1 cellular context compared by ENCODE assay signal in the genomic region with DNA sequence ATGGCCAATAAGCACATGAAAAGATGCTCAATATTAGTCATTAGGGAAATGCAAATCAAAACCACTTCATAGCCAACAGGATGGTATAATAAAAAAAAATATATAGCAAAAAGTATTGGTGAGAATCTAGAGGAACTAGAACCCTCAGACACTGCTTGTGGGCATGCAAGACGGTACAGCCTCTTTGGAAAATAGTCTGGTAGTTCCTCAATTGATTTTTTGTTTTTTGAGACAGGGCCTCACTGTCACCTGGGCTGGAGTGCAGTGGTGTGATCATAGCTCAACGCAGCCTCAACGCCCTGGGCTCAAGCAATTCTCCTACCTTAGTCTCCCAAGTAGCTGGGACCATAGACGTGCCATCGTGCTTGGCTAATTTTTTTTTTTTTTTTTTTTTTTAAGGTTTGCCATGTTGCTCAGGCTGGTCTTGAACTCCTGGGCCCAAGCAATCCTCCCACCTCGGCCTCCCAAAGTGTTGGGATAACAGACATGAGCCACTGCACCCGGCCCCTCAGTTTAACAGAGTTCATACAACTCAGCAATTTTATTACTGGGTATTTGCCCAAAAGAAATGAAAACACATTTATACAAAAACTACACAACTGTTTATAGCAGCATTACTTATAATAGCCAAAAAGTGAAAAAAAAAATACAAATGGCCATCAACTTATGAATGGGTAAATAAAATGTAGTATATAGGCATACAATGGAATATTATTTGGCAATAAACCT.
TF ChIP-seq lines count a peak whose summit lies in the region.

No MANE protein-coding gene starts in this region.

TF ChIP-seq in WTC11, 78 proteins besides CTCF, POLR2A, EP300 and RAD21:
- TF ChIP-seq, protein P1, sequence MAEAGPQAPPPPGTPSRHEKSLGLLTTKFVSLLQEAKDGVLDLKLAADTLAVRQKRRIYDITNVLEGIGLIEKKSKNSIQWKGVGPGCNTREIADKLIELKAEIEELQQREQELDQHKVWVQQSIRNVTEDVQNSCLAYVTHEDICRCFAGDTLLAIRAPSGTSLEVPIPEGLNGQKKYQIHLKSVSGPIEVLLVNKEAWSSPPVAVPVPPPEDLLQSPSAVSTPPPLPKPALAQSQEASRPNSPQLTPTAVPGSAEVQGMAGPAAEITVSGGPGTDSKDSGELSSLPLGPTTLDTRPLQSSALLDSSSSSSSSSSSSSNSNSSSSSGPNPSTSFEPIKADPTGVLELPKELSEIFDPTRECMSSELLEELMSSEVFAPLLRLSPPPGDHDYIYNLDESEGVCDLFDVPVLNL (CRISPR knock-in tag; IDR thresholded peaks at IDR 0.05; ENCODE audit: borderline replicate concordance, low read depth) = no peak
- TF ChIP-seq, protein P2, sequence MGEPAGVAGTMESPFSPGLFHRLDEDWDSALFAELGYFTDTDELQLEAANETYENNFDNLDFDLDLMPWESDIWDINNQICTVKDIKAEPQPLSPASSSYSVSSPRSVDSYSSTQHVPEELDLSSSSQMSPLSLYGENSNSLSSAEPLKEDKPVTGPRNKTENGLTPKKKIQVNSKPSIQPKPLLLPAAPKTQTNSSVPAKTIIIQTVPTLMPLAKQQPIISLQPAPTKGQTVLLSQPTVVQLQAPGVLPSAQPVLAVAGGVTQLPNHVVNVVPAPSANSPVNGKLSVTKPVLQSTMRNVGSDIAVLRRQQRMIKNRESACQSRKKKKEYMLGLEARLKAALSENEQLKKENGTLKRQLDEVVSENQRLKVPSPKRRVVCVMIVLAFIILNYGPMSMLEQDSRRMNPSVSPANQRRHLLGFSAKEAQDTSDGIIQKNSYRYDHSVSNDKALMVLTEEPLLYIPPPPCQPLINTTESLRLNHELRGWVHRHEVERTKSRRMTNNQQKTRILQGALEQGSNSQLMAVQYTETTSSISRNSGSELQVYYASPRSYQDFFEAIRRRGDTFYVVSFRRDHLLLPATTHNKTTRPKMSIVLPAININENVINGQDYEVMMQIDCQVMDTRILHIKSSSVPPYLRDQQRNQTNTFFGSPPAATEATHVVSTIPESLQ (CRISPR knock-in tag; IDR thresholded peaks at IDR 0.05) = no peak
- TF ChIP-seq CREM (CRISPR knock-in tag; IDR thresholded peaks at IDR 0.05) = no peak
- TF ChIP-seq TP53 (CRISPR knock-in tag; IDR thresholded peaks at IDR 0.05) = no peak
- no peak for TF ChIP-seq ZNF317 (CRISPR knock-in tag; IDR thresholded peaks at IDR 0.05; ENCODE audit: borderline replicate concordance, low read depth)
- no peak for TF ChIP-seq ZNF138 (CRISPR knock-in tag; conservative IDR thresholded peaks at IDR 0.05)
- TF ChIP-seq ZNF512 (CRISPR knock-in tag; IDR thresholded peaks at IDR 0.05; ENCODE audit: borderline replicate concordance) = no peak
- no peak for TF ChIP-seq ETV6 (CRISPR knock-in tag; IDR thresholded peaks at IDR 0.05)
- TF ChIP-seq ZNF416 (CRISPR knock-in tag; IDR thresholded peaks at IDR 0.05) = no peak
- TF ChIP-seq, protein P3, sequence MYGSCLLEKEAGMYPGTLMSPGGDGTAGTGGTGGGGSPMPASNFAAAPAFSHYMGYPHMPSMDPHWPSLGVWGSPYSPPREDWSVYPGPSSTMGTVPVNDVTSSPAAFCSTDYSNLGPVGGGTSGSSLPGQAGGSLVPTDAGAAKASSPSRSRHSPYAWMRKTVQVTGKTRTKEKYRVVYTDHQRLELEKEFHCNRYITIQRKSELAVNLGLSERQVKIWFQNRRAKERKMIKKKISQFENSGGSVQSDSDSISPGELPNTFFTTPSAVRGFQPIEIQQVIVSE (CRISPR knock-in tag; IDR thresholded peaks at IDR 0.05; ENCODE audit: borderline replicate concordance) = no peak
- no peak for TF ChIP-seq AFF4 (CRISPR knock-in tag; IDR thresholded peaks at IDR 0.05; ENCODE audit: borderline replicate concordance)
- TF ChIP-seq, protein P4, sequence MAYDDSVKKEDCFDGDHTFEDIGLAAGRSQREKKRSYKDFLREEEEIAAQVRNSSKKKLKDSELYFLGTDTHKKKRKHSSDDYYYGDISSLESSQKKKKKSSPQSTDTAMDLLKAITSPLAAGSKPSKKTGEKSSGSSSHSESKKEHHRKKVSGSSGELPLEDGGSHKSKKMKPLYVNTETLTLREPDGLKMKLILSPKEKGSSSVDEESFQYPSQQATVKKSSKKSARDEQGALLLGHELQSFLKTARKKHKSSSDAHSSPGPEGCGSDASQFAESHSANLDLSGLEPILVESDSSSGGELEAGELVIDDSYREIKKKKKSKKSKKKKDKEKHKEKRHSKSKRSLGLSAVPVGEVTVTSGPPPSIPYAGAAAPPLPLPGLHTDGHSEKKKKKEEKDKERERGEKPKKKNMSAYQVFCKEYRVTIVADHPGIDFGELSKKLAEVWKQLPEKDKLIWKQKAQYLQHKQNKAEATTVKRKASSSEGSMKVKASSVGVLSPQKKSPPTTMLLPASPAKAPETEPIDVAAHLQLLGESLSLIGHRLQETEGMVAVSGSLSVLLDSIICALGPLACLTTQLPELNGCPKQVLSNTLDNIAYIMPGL (CRISPR knock-in tag; IDR thresholded peaks at IDR 0.05) = no peak
- no peak for TF ChIP-seq JUN (CRISPR knock-in tag; IDR thresholded peaks at IDR 0.05)
- no peak for TF ChIP-seq ZNF423 (CRISPR knock-in tag; IDR thresholded peaks at IDR 0.05)
- TF ChIP-seq, protein P5, sequence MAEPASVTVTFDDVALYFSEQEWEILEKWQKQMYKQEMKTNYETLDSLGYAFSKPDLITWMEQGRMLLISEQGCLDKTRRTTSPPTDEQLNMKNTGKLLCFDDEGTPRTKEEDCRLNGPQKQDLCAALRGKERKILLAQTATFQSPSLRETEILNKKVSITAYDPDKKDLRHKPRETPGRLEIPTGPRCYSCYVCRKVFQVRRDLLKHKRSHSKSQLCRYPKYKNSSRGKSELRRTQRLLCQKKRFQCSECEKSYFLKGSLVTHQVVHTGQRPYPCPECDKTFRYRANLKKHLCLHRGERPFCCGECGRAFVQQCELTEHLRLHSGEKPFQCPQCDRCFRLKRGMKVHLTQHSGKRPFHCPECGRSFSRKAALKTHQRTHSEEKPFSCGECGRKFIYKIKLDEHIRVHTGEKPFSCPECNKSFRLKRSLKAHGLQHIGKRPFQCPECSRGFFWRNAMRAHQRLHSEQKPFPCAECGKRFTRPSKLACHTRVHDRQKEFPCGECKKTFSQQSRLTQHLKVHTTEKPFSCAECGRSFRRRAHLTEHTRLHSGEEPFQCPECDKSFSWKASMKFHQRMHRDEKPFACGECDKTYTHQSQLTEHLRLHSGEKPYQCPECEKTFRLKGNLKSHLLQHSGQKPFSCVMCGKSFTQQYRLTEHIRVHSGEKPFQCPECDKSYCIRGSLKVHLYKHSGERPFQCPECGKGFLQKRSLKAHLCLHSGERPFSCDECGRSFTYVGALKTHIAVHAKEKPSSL (CRISPR knock-in tag; conservative IDR thresholded peaks at IDR 0.05) = no peak
- no peak for TF ChIP-seq ERG (CRISPR knock-in tag; IDR thresholded peaks at IDR 0.05)
- no peak for TF ChIP-seq ZNF396 (CRISPR knock-in tag; IDR thresholded peaks at IDR 0.05; ENCODE audit: borderline replicate concordance)
